Comparison of ENCODE assay signal across 30 cellular contexts in genomic region chr13:19589312-19589711, GRCh38. TPM values are rescaled to one million over a fixed set of nuclear protein-coding genes. Genes with fewer than 3 reads are reported as not detected.
"Had no signal": no experiment of that assay in that cellular context is flagged by ENCODE, and none has a peak within 500 bp of the region (broad histone marks: within the 10 kb centered on the region; RNA-seq: fewer than 3 reads in every experiment).

No MANE protein-coding gene starts in this region.

- H3K27me3 ChIP-seq: adrenal gland, body of pancreas, colonic mucosa had no signal

- H3K9me3 Mint-ChIP-seq: activated CD4-positive, alpha-beta memory T cell treated with anti-CD3 and anti-CD28 coated beads for 36 hours; activated CD4-positive, alpha-beta T cell treated with anti-CD3 and anti-CD28 coated beads, Interleukin-2, amount 10 ng/mL, durations not matched to agents 24 days and 14 days; activated naive CD4-positive, alpha-beta T cell treated with anti-CD3 and anti-CD28 coated beads, Interleukin-2, amount 10 ng/mL, durations not matched to agents 7 days and 5 days; activated naive CD4-positive, alpha-beta T cell treated with anti-CD3 and anti-CD28 coated beads, Interleukin-2, amount 50 U/mL, for 72 hours had no signal

- H3K36me3 ChIP-seq: adrenal gland, colonic mucosa had no signal

- H3K27me3 Mint-ChIP-seq: activated CD4-positive, alpha-beta T cell treated with anti-CD3 and anti-CD28 coated beads for 36 hours; activated CD8-positive, alpha-beta memory T cell treated with anti-CD3 and anti-CD28 coated beads, Interleukin-2, amount 10 ng/mL, durations not matched to agents 7 days and 5 days had no signal

- H3K9me3 ChIP-seq: adrenal gland, body of pancreas, colonic mucosa had no signal

- H3K4me3 ChIP-seq: adrenal gland, body of pancreas, colonic mucosa, dorsolateral prefrontal cortex had no signal

- H3K4me1 ChIP-seq: body of pancreas, colonic mucosa had no signal

- ATAC-seq: activated CD4-positive, alpha-beta T cell treated with anti-CD3 and anti-CD28 coated beads for 36 hours; activated CD8-positive, alpha-beta memory T cell treated with anti-CD3 and anti-CD28 coated beads, Interleukin-2, amount 10 ng/mL, durations not matched to agents 7 days and 5 days; activated CD8-positive, alpha-beta T cell treated with anti-CD3 and anti-CD28 coated beads, Interleukin-2, amount 10 ng/mL, durations not matched to agents 7 days and 5 days; activated naive CD4-positive, alpha-beta T cell treated with anti-CD3 and anti-CD28 coated beads, Interleukin-2, amount 50 U/mL, for 72 hours; activated T-cell treated with anti-CD3 and anti-CD28 coated beads, Interleukin-2, amount 50 U/mL, for 72 hours; body of pancreas; esophagus mucosa had no signal

- H3K27ac Mint-ChIP-seq: activated CD4-positive, alpha-beta memory T cell treated with anti-CD3 and anti-CD28 coated beads for 36 hours; activated CD4-positive, alpha-beta T cell treated with anti-CD3 and anti-CD28 coated beads for 36 hours; activated CD4-positive, alpha-beta T cell treated with anti-CD3 and anti-CD28 coated beads, Interleukin-2, amount 10 ng/mL, durations not matched to agents 24 days and 14 days; activated CD8-positive, alpha-beta memory T cell treated with anti-CD3 and anti-CD28 coated beads, Interleukin-2, amount 10 ng/mL, durations not matched to agents 7 days and 5 days; activated CD8-positive, alpha-beta T cell treated with anti-CD3 and anti-CD28 coated beads, Interleukin-2, amount 10 ng/mL, durations not matched to agents 7 days and 5 days; activated naive CD4-positive, alpha-beta T cell treated with anti-CD3 and anti-CD28 coated beads, Interleukin-2, amount 10 ng/mL, durations not matched to agents 7 days and 5 days; activated naive CD4-positive, alpha-beta T cell treated with anti-CD3 and anti-CD28 coated beads, Interleukin-2, amount 50 U/mL, for 72 hours; activated T-cell treated with anti-CD3 and anti-CD28 coated beads, Interleukin-2, amount 50 U/mL, for 72 hours; endodermal cell had no signal

- H3K27ac ChIP-seq: adrenal gland, body of pancreas, colonic mucosa, dorsolateral prefrontal cortex had no signal

- H3K36me3 Mint-ChIP-seq: activated CD4-positive, alpha-beta memory T cell treated with anti-CD3 and anti-CD28 coated beads for 36 hours; activated naive CD4-positive, alpha-beta T cell treated with anti-CD3 and anti-CD28 coated beads, Interleukin-2, amount 50 U/mL, for 72 hours had no signal

- DNase-seq: activated CD4-positive, alpha-beta memory T cell treated with anti-CD3 and anti-CD28 coated beads for 36 hours; activated CD4-positive, alpha-beta T cell treated with anti-CD3 and anti-CD28 coated beads for 36 hours; activated CD4-positive, alpha-beta T cell treated with anti-CD3 and anti-CD28 coated beads, Interleukin-2, amount 10 ng/mL, durations not matched to agents 24 days and 14 days; activated CD4-positive, CD25-positive, alpha-beta regulatory T cell; activated CD4-positive, CD25-positive, alpha-beta regulatory T cell treated with anti-CD3 and anti-CD28 coated beads, Interleukin-2, amount 50 U/mL, for 72 hours; activated CD8-positive, alpha-beta memory T cell treated with anti-CD3 and anti-CD28 coated beads, Interleukin-2, amount 10 ng/mL, durations not matched to agents 7 days and 5 days; activated CD8-positive, alpha-beta memory T cell treated with anti-CD3 and anti-CD28 coated beads, Interleukin-2, amount 50 U/mL, for 4 hours; activated CD8-positive, alpha-beta T cell treated with anti-CD3 and anti-CD28 coated beads, Interleukin-2, amount 10 ng/mL, durations not matched to agents 7 days and 5 days; activated gamma-delta T cell; activated naive CD4-positive, alpha-beta T cell; activated naive CD4-positive, alpha-beta T cell treated with anti-CD3 and anti-CD28 coated beads, Interleukin-2, amount 10 ng/mL, durations not matched to agents 7 days and 5 days; activated T-cell treated with anti-CD3 and anti-CD28 coated beads, Interleukin-2, amount 50 U/mL, for 1 hour; activated T-cell treated with anti-CD3 and anti-CD28 coated beads, Interleukin-2, amount 50 U/mL, for 72 hours; adrenal gland; amygdala; body of pancreas; caudate nucleus; cerebellar nuclear complex; colonic mucosa; dorsolateral prefrontal cortex; effector memory CD4-positive, alpha-beta T cell; endodermal cell; foreskin fibroblast; SW 1271; T-helper 1 cell; T-helper 2 cell had no signal

- H3K4me3 Mint-ChIP-seq: activated CD4-positive, alpha-beta memory T cell treated with anti-CD3 and anti-CD28 coated beads for 36 hours; activated CD4-positive, alpha-beta T cell treated with anti-CD3 and anti-CD28 coated beads for 36 hours; activated CD4-positive, alpha-beta T cell treated with anti-CD3 and anti-CD28 coated beads, Interleukin-2, amount 10 ng/mL, durations not matched to agents 24 days and 14 days; activated CD8-positive, alpha-beta memory T cell treated with anti-CD3 and anti-CD28 coated beads, Interleukin-2, amount 10 ng/mL, durations not matched to agents 7 days and 5 days; activated CD8-positive, alpha-beta T cell treated with anti-CD3 and anti-CD28 coated beads, Interleukin-2, amount 10 ng/mL, durations not matched to agents 7 days and 5 days; activated naive CD4-positive, alpha-beta T cell treated with anti-CD3 and anti-CD28 coated beads, Interleukin-2, amount 10 ng/mL, durations not matched to agents 7 days and 5 days; activated T-cell treated with anti-CD3 and anti-CD28 coated beads, Interleukin-2, amount 50 U/mL, for 72 hours; endodermal cell had no signal

- H3K4me1 Mint-ChIP-seq: endodermal cell had no signal

RNA-seq across cellular contexts. Expression of gene TPTE2, which starts 28.0 kb away (rescaled TPM):
- total RNA-seq: activated CD4-positive, alpha-beta T cell treated with anti-CD3 and anti-CD28 coated beads, Interleukin-2, amount 10 ng/mL, durations not matched to agents 24 days and 14 days; activated CD8-positive, alpha-beta memory T cell treated with anti-CD3 and anti-CD28 coated beads for 36 hours; activated CD8-positive, alpha-beta memory T cell treated with anti-CD3 and anti-CD28 coated beads, Interleukin-2, amount 10 ng/mL, durations not matched to agents 7 days and 5 days; activated CD8-positive, alpha-beta T cell treated with anti-CD3 and anti-CD28 coated beads, Interleukin-2, amount 10 ng/mL, durations not matched to agents 7 days and 5 days; body of pancreas; endodermal cell; epithelial cell of proximal tubule; esophagus mucosa had no signal
